Comparison of ENCODE assay signal across 8 cellular contexts in genomic region chr15:98442379-98442833, GRCh38.
DNase-seq lines count a peak whose midpoint lies in the region; ATAC-seq and TF ChIP-seq lines count a peak whose summit lies in the region.

No MANE protein-coding gene starts in this region.

- H3K36me3 Mint-ChIP-seq in CD14-positive monocyte: no peaks in the 10 kb centered on the region
- H3K36me3 Mint-ChIP-seq in activated CD8-positive, alpha-beta T cell treated with anti-CD3 and anti-CD28 coated beads for 36 hours (ENCODE audit: low read depth): no peaks in the 10 kb centered on the region

- peaks cover 0 to 3% (median 0%) of the 10 kb centered on the region in 4 donors for H3K4me1 ChIP-seq in esophagus muscularis mucosa
- H3K4me1 ChIP-seq in vagina: peaks cover 11% of the 10 kb centered on the region

- H3K9me3 ChIP-seq in esophagus muscularis mucosa: no peaks in the 10 kb centered on the region
- no peaks in the 10 kb centered on the region for H3K9me3 ChIP-seq in neural cell (ENCODE audit: low read length)
- no peaks in the 10 kb centered on the region for H3K9me3 ChIP-seq in vagina

- H3K4me2 ChIP-seq in neural cell (ENCODE audit: low read length): no peak overlapping the region

- H2AFZ ChIP-seq in neural cell (ENCODE audit: low read depth, low read length): no peak overlapping the region

- H3K27me3 Mint-ChIP-seq in CD14-positive monocyte (ENCODE audit: low read depth in 3 of 3): peaks cover 1 to 8% (median 4%) of the 10 kb centered on the region in 3 donors
- no peaks in the 10 kb centered on the region for H3K27me3 Mint-ChIP-seq in activated CD8-positive, alpha-beta T cell treated with anti-CD3 and anti-CD28 coated beads for 36 hours

- peaks cover 0 to 3% (median 0%) of the 10 kb centered on the region in 7 donors for H3K9me3 Mint-ChIP-seq in CD14-positive monocyte
- H3K9me3 Mint-ChIP-seq in activated CD8-positive, alpha-beta T cell treated with anti-CD3 and anti-CD28 coated beads for 36 hours: no peaks in the 10 kb centered on the region

- H3K36me3 ChIP-seq in esophagus muscularis mucosa: no peaks in the 10 kb centered on the region
- H3K36me3 ChIP-seq in neural cell (ENCODE audit: insufficient read depth, low read length): no peaks in the 10 kb centered on the region
- H3K36me3 ChIP-seq in vagina: no peaks in the 10 kb centered on the region

- no peak for TF ChIP-seq POLR2A in esophagus muscularis mucosa (IDR thresholded peaks at IDR 0.05; ENCODE audit: low read depth)
- TF ChIP-seq POLR2A in vagina (IDR thresholded peaks at IDR 0.05): no peak

- no peak overlapping the region for H3K9ac ChIP-seq in neural cell (ENCODE audit: low read length)

- intact Hi-C loops in CD14-positive monocyte (cut with micrococcal nuclease) (loop anchor here in 1 of 2 donors (10.0 kb wide), 1 partner anchor 632 kb away; no protein-coding TSS in a partner anchor), esophagus muscularis mucosa (cut with DNase I) (loop anchor here (10.0 kb wide), 1 partner anchor 202 kb away; the partner anchor contains the start of gene IGF1R), vagina (cut with DNase I) (loop anchor here (5.0 kb wide), 2 partner anchors 215 to 635 kb away; no protein-coding TSS in a partner anchor)
- intact Hi-C loops in activated CD8-positive, alpha-beta T cell treated with anti-CD3 and anti-CD28 coated beads for 36 hours (cut with micrococcal nuclease): loop anchor here (1.0 to 10.0 kb wide), 2 partner anchors 212 to 634 kb away; no protein-coding TSS in a partner anchor

- DNase-seq in CD14-positive monocyte (ENCODE audit: low spot score) (no peak), NCI-H526 (lab: John Stamatoyannopoulos, UW) (peak; percentile 57 to 83), esophagus muscularis mucosa (ENCODE audit: extremely low spot score) (peak; percentile 89), vagina (ENCODE audit: extremely low spot score in 2 of 2) (peak in 1 of 2 donors; percentile 70)
- DNase-seq in activated CD8-positive, alpha-beta T cell treated with anti-CD3 and anti-CD28 coated beads for 36 hours: peak; percentile 74

- WGBS in esophagus muscularis mucosa: 20% methylated on average over 4 of the region's 4 CpGs

- no peak overlapping the region for H3K27ac ChIP-seq in esophagus muscularis mucosa (replicated peaks in 1 of 4)
- H3K27ac ChIP-seq in neural cell (ENCODE audit: low read length): no peak overlapping the region
- peak overlapping the region; percentile 30 for H3K27ac ChIP-seq in vagina

- peak; percentile 62 for ATAC-seq in GM18870 (IDR thresholded peaks at IDR 0.05; ENCODE audit: unreplicated experiment)
- peak; percentile 79 for ATAC-seq in HG03280 (IDR thresholded peaks at IDR 0.05; ENCODE audit: unreplicated experiment)
- peak; percentile 88 for ATAC-seq in activated CD8-positive, alpha-beta T cell treated with anti-CD3 and anti-CD28 coated beads for 36 hours

- no peaks in the 10 kb centered on the region for H4K20me1 ChIP-seq in neural cell (ENCODE audit: insufficient read depth)

- TF ChIP-seq EP300 in esophagus muscularis mucosa (IDR thresholded peaks at IDR 0.05) (no peak), neural cell (conservative IDR thresholded peaks at IDR 0.05; ENCODE audit: poor library complexity, severe bottlenecking) (no peak)

- no peak overlapping the region for H3K4me3 ChIP-seq in esophagus muscularis mucosa
- H3K4me3 ChIP-seq in neural cell (ENCODE audit: low read length): no peak overlapping the region
- no peak overlapping the region for H3K4me3 ChIP-seq in vagina

- POLR2A ChIA-PET in activated CD8-positive, alpha-beta T cell treated with anti-CD3 and anti-CD28 coated beads for 36 hours (lab: Charles Lee): interaction anchor here (1.7 kb wide), 1 partner anchor 206 kb away, joined by 4 read pairs; the partner anchor contains the start of gene IGF1R

- no peaks in the 10 kb centered on the region for H3K9me2 ChIP-seq in neural cell (ENCODE audit: insufficient read depth, low read length)

- CTCF ChIA-PET in activated CD8-positive, alpha-beta T cell treated with anti-CD3 and anti-CD28 coated beads for 36 hours (lab: Charles Lee): interaction anchor here (0.7 to 1.6 kb wide), 17 partner anchors 9 to 638 kb away, joined by 3 to 6 read pairs (median 4); no protein-coding TSS in a partner anchor

- peak; percentile 80 for TF ChIP-seq CTCF in CD14-positive monocyte (IDR thresholded peaks at IDR 0.05)
- peak; percentile 84 for TF ChIP-seq CTCF in activated CD8-positive, alpha-beta T cell treated with anti-CD3 and anti-CD28 coated beads for 36 hours (IDR thresholded peaks at IDR 0.05)
- TF ChIP-seq CTCF in esophagus muscularis mucosa (IDR thresholded peaks at IDR 0.05): peak; percentile 75 to 85 (median 81)
- TF ChIP-seq CTCF in neural cell (IDR thresholded peaks at IDR 0.05; ENCODE audit: poor library complexity, severe bottlenecking): peak; percentile 89
- peak; percentile 8 to 73 (median 73) for TF ChIP-seq CTCF in vagina (IDR thresholded peaks at IDR 0.05)

- no peaks in the 10 kb centered on the region for H3K79me2 ChIP-seq in neural cell (replicated peaks; ENCODE audit: insufficient read depth, low read length)

- peaks cover 2% of the 10 kb centered on the region for H3K4me1 Mint-ChIP-seq in CD14-positive monocyte
- H3K4me1 Mint-ChIP-seq in activated CD8-positive, alpha-beta T cell treated with anti-CD3 and anti-CD28 coated beads for 36 hours (ENCODE audit: low read depth): peaks cover 3% of the 10 kb centered on the region

- H3F3A ChIP-seq in neural cell (ENCODE audit: insufficient read depth, low read length, poor library complexity, severe bottlenecking): no peaks in the 10 kb centered on the region

- H3K27ac Mint-ChIP-seq in CD14-positive monocyte: no peak overlapping the region
- no peak overlapping the region for H3K27ac Mint-ChIP-seq in activated CD8-positive, alpha-beta T cell treated with anti-CD3 and anti-CD28 coated beads for 36 hours

- peaks cover 0 to 6% (median 0%) of the 10 kb centered on the region in 4 donors for H3K27me3 ChIP-seq in esophagus muscularis mucosa
- H3K27me3 ChIP-seq in neural cell (ENCODE audit: insufficient read depth, low read depth, low read length): no peaks in the 10 kb centered on the region
- H3K27me3 ChIP-seq in vagina: no peaks in the 10 kb centered on the region

- peak; percentile 88 for TF ChIP-seq RAD21 in neural cell (conservative IDR thresholded peaks at IDR 0.05)

- no peak overlapping the region for H3K4me3 Mint-ChIP-seq in CD14-positive monocyte
- H3K4me3 Mint-ChIP-seq in activated CD8-positive, alpha-beta T cell treated with anti-CD3 and anti-CD28 coated beads for 36 hours: no peak overlapping the region

TF ChIP-seq in neural cell, 6 proteins besides CTCF, POLR2A, EP300 and RAD21:
- no peak for TF ChIP-seq POLR2AphosphoS5 (IDR thresholded peaks at IDR 0.05)
- peak; percentile 83 for TF ChIP-seq SMC3 (conservative IDR thresholded peaks at IDR 0.05; ENCODE audit: poor library complexity)
